In the genomic region with DNA sequence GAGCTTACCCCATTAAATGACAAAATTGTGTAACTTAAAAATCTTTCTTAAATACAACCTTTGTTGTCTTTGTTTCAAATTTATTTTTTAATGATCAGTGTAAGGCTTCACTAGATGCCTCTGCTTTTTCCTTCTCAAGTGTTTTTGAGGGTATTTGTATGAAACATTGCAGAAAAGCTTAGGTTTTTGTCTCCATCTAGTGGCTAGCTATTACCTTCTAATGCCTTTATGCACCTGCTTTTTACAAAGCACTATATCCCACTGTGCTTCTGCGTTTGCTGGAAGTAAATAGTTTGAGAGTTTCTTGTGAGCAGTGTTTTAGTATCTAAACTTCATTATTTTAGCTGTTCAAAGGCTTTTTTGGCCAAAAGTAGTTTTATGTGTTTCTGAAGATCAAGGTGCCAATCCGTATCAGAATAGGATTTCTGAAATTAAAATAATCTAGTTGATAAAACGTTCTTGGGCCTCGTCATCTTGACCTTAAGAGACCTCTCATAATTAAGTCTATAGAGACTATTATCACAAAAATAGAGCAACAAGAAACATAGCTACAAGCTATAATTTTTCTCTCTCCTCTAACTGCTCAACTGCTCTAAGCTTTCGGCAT, we compare ENCODE assay signal across 8 cellular contexts. TPM values are rescaled to one million over a fixed set of nuclear protein-coding genes. Genes with fewer than 3 reads are reported as not detected.
DNase-seq lines count a peak whose midpoint lies in the region; ATAC-seq and TF ChIP-seq lines count a peak whose summit lies in the region.

No MANE protein-coding gene starts in this region.

- CTCF ChIA-PET in A673 (lab: Charles Lee), result interaction anchor here (0.9 to 1.6 kb wide), 5 partner anchors 11 to 282 kb away, joined by 3 to 14 read pairs (median 5); partner anchors contain the start of gene ERCC3

- no peak overlapping the region for H3K4me3 Mint-ChIP-seq in T-helper 17 cell

- DNase-seq in A673 (ENCODE audit: low spot score) (peak; percentile 75), NCI-H1105 treated with DMSO at 0.1 percent for 48 hours (lab: John Stamatoyannopoulos, UW) (peak; percentile 54), T-helper 17 cell (no peak), foreskin fibroblast (peak; percentile 23 to 68), pons (ENCODE audit: low spot score) (peak; percentile 77), nucleus accumbens (lab: John Stamatoyannopoulos, UW) (no peak)

- no peaks in the 10 kb centered on the region for H3K4me1 ChIP-seq in A673 (ENCODE audit: insufficient read depth, low read length, poor library complexity, severe bottlenecking)

- H3K9me3 ChIP-seq in A673 (ENCODE audit: low read depth, low read length, poor library complexity, severe bottlenecking) (no peaks in the 10 kb centered on the region), T-helper 17 cell (ENCODE audit: control insufficient read depth, low read length, poor library complexity, severe bottlenecking) (no peaks in the 10 kb centered on the region)

- peaks cover 37% of the 10 kb centered on the region for H3K36me3 ChIP-seq in A673 (ENCODE audit: insufficient read depth, low read length, poor library complexity, severe bottlenecking)

- intact Hi-C loops in A673 (cut with micrococcal nuclease; ENCODE audit: unreplicated experiment), result loop anchor here (1.0 kb wide), 2 partner anchors 155 to 282 kb away; no protein-coding TSS in a partner anchor

- H3K4me3 ChIP-seq in A673 (ENCODE audit: low read depth, low read length, poor library complexity, severe bottlenecking), result no peak overlapping the region
- no peak overlapping the region for H3K4me3 ChIP-seq in foreskin fibroblast (ENCODE audit: low read depth in 1 of 2, low read length in 2 of 2)

- H3K27me3 ChIP-seq in A673 (replicated peaks; ENCODE audit: insufficient read depth, low read depth, low read length, poor library complexity), result no peaks in the 10 kb centered on the region

- H3K27ac ChIP-seq in A673 (ENCODE audit: low read depth, low read length, poor library complexity, severe bottlenecking), result no peak overlapping the region

- no peak overlapping the region for H3K27ac Mint-ChIP-seq in T-helper 17 cell

- H3K4me1 Mint-ChIP-seq in T-helper 17 cell, result peaks cover 5% of the 10 kb centered on the region

- H3K36me3 Mint-ChIP-seq in T-helper 17 cell (ENCODE audit: low read depth), result peaks cover 8% of the 10 kb centered on the region

- no peaks in the 10 kb centered on the region for H3K27me3 Mint-ChIP-seq in T-helper 17 cell

- peak; percentile 76 for TF ChIP-seq CTCF in A673 (conservative IDR thresholded peaks at IDR 0.05; ENCODE audit: low read depth, low read length)
- peak; percentile 65 for TF ChIP-seq CTCF in GM12872 (IDR thresholded peaks at IDR 0.05; ENCODE audit: insufficient read depth, low read depth, low read length)
- peak; percentile 65 for TF ChIP-seq CTCF in foreskin fibroblast (IDR thresholded peaks at IDR 0.05; ENCODE audit: low read depth, low read length)

- POLR2A ChIA-PET in A673 (lab: Charles Lee; ENCODE audit: low non-redundant PET), result interaction anchor here (0.7 kb wide), 2 partner anchors 370 to 1074 kb away, joined by 3 to 5 read pairs; no protein-coding TSS in a partner anchor

- ATAC-seq in T-helper 17 cell, result peak; percentile 63
- no peak for ATAC-seq in HG02588 (IDR thresholded peaks at IDR 0.05; ENCODE audit: unreplicated experiment)

- BruUV-seq in A673 (replicated peaks; lab: Mats Ljungman, UMichigan), result no TSS peak

RNA-seq across cellular contexts. Expression of gene IWS1, which starts 47.0 kb away (rescaled TPM):
- total RNA-seq in A673 (2021) (66.0 and 67.2 TPM in 2 replicates), T-helper 17 cell (10 to 100 TPM; 26.4 TPM)

RNA-seq across cellular contexts. Expression of gene MYO7B, which starts 56.2 kb away (rescaled TPM):
- total RNA-seq in A673 (2021) (0.24 TPM in 1 of 2 replicates, not detected in the other), T-helper 17 cell (under 1 TPM; 0.23 to 0.75 TPM)

Comparison
In these comparisons a context has a peak if more than half of its experiments do, and no peak if none do; other contexts are left out.
1. DNase-seq: peak in A673 (single experiment), NCI-H1105 treated with DMSO at 0.1 percent for 48 hours (single experiment), foreskin fibroblast (2 of 2) and pons (single experiment); none in T-helper 17 cell (0 of 3) and nucleus accumbens (0 of 56).
2. Peak in every context shown above with its lines, with median percentiles within 50 percentile points of each other: CTCF ChIP-seq.